ENCODE assay signal across 22 cellular contexts in genomic region chr20:48308882-48309281, GRCh38.
A peak's percentile ranks its signal among the peaks of the same experiment; 100 is the strongest.
DNase-seq lines count a peak whose midpoint lies in the region; ATAC-seq, FAIRE-seq and TF ChIP-seq lines count a peak whose summit lies in the region.
"Had no signal": no experiment of that assay in that cellular context is flagged by ENCODE, and none has a peak within 500 bp of the region (broad histone marks: within the 10 kb centered on the region; RNA-seq: fewer than 3 reads in every experiment).

No MANE protein-coding gene starts in this region.

- no peaks in the 10 kb centered on the region for H3K79me2 ChIP-seq in HepG2 (ENCODE audit: insufficient read depth, low read length)

- H3K9me3 ChIP-seq in HepG2 (ENCODE audit: low read length) (no peaks in the 10 kb centered on the region), right lobe of liver (no peaks in the 10 kb centered on the region)
- H3K9me3 ChIP-seq: A549 had no signal

- CTCF ChIA-PET in HepG2 (lab: Yijun Ruan, JAX; ENCODE audit: low intra/inter-chr PET ratio, low total read pairs): no interaction called here

- in situ Hi-C loops in HepG2 (cut with HindIII; ENCODE audit: extremely low pct_ligation_motif_present, low pct_unique_long_range_greater_than_20kb): no loop called here

- WGBS in HepG2 (ENCODE audit: low lambda C conversion rate): 14% methylated on average over 6 of the region's 6 CpGs
- WGBS in right lobe of liver (ENCODE audit: insufficient coverage, low coverage, low lambda C conversion rate, missing lambda C conversion rate): 39% methylated on average over 6 of the region's 6 CpGs

- no peaks in the 10 kb centered on the region for H4K20me1 ChIP-seq in HepG2 (ENCODE audit: insufficient read depth, low read length)

- ATAC-seq in HepG2 (no peak), right lobe of liver (no peak), HG03442 (IDR thresholded peaks at IDR 0.05; ENCODE audit: unreplicated experiment) (no peak), Right ventricle myocardium superior (ENCODE audit: poor library complexity) (no peak), GM21526 (IDR thresholded peaks at IDR 0.05; ENCODE audit: low FRiP score, unreplicated experiment) (no peak)
- ATAC-seq: A549 had no signal

- no peak overlapping the region for H3K4me3 Mint-ChIP-seq in brain
- H3K4me3 Mint-ChIP-seq: CD4-positive, alpha-beta T cell had no signal

- H3K4me1 ChIP-seq in HepG2 (ENCODE audit: insufficient read depth, low read length) (no peaks in the 10 kb centered on the region), right lobe of liver (no peaks in the 10 kb centered on the region)
- H3K4me1 ChIP-seq: A549 had no signal

- peaks cover 0 to 15% (median 0%) of the 10 kb centered on the region in 5 experiments for H3K9me3 Mint-ChIP-seq in brain
- H3K9me3 Mint-ChIP-seq: CD4-positive, alpha-beta T cell had no signal

- H3K9ac ChIP-seq in HepG2 (ENCODE audit: insufficient read depth, low read depth, low read length): no peak overlapping the region
- H3K9ac ChIP-seq: GM23248 had no signal

- H3K4me3 ChIP-seq in HepG2 (replicated peaks in 1 of 3; ENCODE audit: insufficient read depth in 1 of 3, low read depth in 2 of 3, low read length in 3 of 3) (no peak overlapping the region), right lobe of liver (no peak overlapping the region)
- H3K4me3 ChIP-seq: A549, GM23248, MG63, SJCRH30 had no signal

- H3K4me2 ChIP-seq in HepG2 (ENCODE audit: low read depth, low read length): no peak overlapping the region
- H3K4me2 ChIP-seq: A549 had no signal

- FAIRE-seq in HepG2 (lab: Jason Lieb, UNC): no peak
- FAIRE-seq: A549 had no signal

- no peak for TF ChIP-seq RAD21 in HepG2 (CRISPR knock-in tag; IDR thresholded peaks at IDR 0.05)

- H3K4me1 Mint-ChIP-seq in brain: peaks cover 24% of the 10 kb centered on the region

- no TSS peak for BruUV-seq in HepG2 (replicated peaks; lab: Mats Ljungman, UMichigan)

- H3K27ac ChIP-seq in HepG2 (ENCODE audit: extremely low read length, insufficient read depth, low read length) (no peak overlapping the region), right lobe of liver (no peak overlapping the region)
- H3K27ac ChIP-seq: A549, GM23248 had no signal

- DNase-seq in HepG2 (ENCODE audit: low spot score) (no peak), right lobe of liver (no peak), iPS-NIHi7 (ENCODE audit: extremely low spot score) (peak; percentile 55), Right ventricle myocardium superior (no peak)
- DNase-seq: CD4-positive, alpha-beta T cell; DMS153; GF-D8; GM23248; IMR-90; Karpas-422; MG63; NCI-H1092; NCI-H1436 treated with DMSO at 0.1 percent for 48 hours; NCI-H2029; NCI-H510A; NCI-H82; RPMI8226; SJCRH30 had no signal

- H3K27me3 ChIP-seq in HepG2 (ENCODE audit: control insufficient read depth in 1 of 2, insufficient read depth in 2 of 2, low read length in 2 of 2): peaks cover 7 to 8% of the 10 kb centered on the region in 2 experiments; a peak in 3 of 5 replicates
- H3K27me3 ChIP-seq in right lobe of liver: no peaks in the 10 kb centered on the region
- H3K27me3 ChIP-seq: SJCRH30 had no signal

- peak overlapping the region in 4 of 5 experiments; percentile 40 to 65 (median 50) for H3K27ac Mint-ChIP-seq in brain
- H3K27ac Mint-ChIP-seq: CD4-positive, alpha-beta T cell had no signal

- POLR2A ChIA-PET in HepG2 (lab: Yijun Ruan, JAX): no interaction called here

- TF ChIP-seq EP300 in HepG2 (IDR thresholded peaks at IDR 0.05; ENCODE audit: low read depth in 2 of 2, low read length in 2 of 2): no peak
- TF ChIP-seq EP300 in HepG2 (CRISPR knock-in tag; IDR thresholded peaks at IDR 0.05; ENCODE audit: borderline replicate concordance): no peak

- H3K27me3 Mint-ChIP-seq in brain: peaks cover 16% of the 10 kb centered on the region

- no peak overlapping the region for H2AFZ ChIP-seq in HepG2 (ENCODE audit: low read length)
- H2AFZ ChIP-seq: GM23248 had no signal

- H3K36me3 ChIP-seq in HepG2 (replicated peaks in 1 of 2; ENCODE audit: control insufficient read depth in 1 of 2, insufficient read depth in 2 of 2, low read length in 2 of 2): no peaks in the 10 kb centered on the region
- H3K36me3 ChIP-seq in right lobe of liver: no peaks in the 10 kb centered on the region
- H3K36me3 ChIP-seq: MG63, SJCRH30 had no signal

- intact Hi-C loops in HepG2 (cut with micrococcal nuclease; ENCODE audit: unreplicated experiment) (no loop called here), right lobe of liver (cut with DNase I) (no loop called here), Right ventricle myocardium superior (cut with DNase I) (no loop called here)

- no peaks in the 10 kb centered on the region for H3K36me3 Mint-ChIP-seq in brain

- no peak for TF ChIP-seq POLR2A in HepG2 (IDR thresholded peaks at IDR 0.05; ENCODE audit: insufficient read depth in 1 of 2, low read depth in 2 of 2, low read length in 2 of 2)
- TF ChIP-seq POLR2A in right lobe of liver (IDR thresholded peaks at IDR 0.05): no peak

- TF ChIP-seq CTCF in HepG2 (CRISPR knock-in tag; IDR thresholded peaks at IDR 0.05) (no peak), right lobe of liver (IDR thresholded peaks at IDR 0.05) (no peak), brain (conservative IDR thresholded peaks at IDR 0.05) (no peak)

TF ChIP-seq in HepG2, 621 proteins besides CTCF, POLR2A, EP300 and RAD21:
- TF ChIP-seq MNT (IDR thresholded peaks at IDR 0.05) (peak; percentile 29; the same call in 1 of the 2 replicates), ZNF274 (CRISPR knock-in tag; IDR thresholded peaks at IDR 0.05) (no peak)
